ENCODE assay signal across 15 cellular contexts in the genomic region with DNA sequence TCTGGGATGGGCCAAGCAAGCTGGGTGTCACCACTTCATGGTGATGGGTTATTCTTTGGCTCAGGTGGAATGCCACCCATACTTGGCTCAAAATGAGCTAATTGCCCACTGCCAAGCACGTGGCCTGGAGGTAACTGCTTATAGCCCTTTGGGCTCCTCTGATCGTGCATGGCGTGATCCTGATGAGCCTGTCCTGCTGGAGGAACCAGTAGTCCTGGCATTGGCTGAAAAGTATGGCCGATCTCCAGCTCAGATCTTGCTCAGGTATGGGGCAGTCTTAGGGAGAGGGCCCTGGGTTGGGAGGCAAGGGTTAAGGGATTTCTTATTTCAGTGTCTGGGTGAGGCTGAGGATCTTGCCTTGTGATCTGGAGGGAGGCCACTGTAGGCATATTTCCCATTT.
"Had no signal": no experiment of that assay in that cellular context is flagged by ENCODE, and none has a peak within 500 bp of the region (broad histone marks: within the 10 kb centered on the region; RNA-seq: fewer than 3 reads in every experiment).

No MANE protein-coding gene starts in this region.

- H3K4me3 ChIP-seq: esophagus squamous epithelium, heart left ventricle, lung, psoas muscle, transverse colon had no signal

- ATAC-seq: heart left ventricle; left colon; naive thymus-derived CD8-positive, alpha-beta T cell; psoas muscle had no signal

- DNase-seq: activated naive CD4-positive, alpha-beta T cell treated with anti-CD3 and anti-CD28 coated beads, Interleukin-2, amount 10 ng/mL, durations not matched to agents 7 days and 5 days; dermis blood vessel endothelial cell; esophagus squamous epithelium; foreskin fibroblast; heart left ventricle; left colon; naive thymus-derived CD8-positive, alpha-beta T cell; occipital lobe; psoas muscle; stimulated activated CD4-positive, alpha-beta T cell treated with anti-CD3 and anti-CD28 coated beads, Interleukin-12 subunit alpha, Interleukin-12 subunit beta, amount 100 ng/mL, for 4 hours; stimulated activated naive CD4-positive, alpha-beta T cell; substantia nigra; transverse colon had no signal

- H3K27me3 ChIP-seq: esophagus squamous epithelium, heart left ventricle, transverse colon had no signal

- H3K27ac Mint-ChIP-seq: activated naive CD4-positive, alpha-beta T cell treated with anti-CD3 and anti-CD28 coated beads, Interleukin-2, amount 10 ng/mL, durations not matched to agents 7 days and 5 days; activated T-helper 17 cell treated with anti-CD3 and anti-CD28 coated beads, Interleukin-2, amount 50 U/mL, for 72 hours had no signal

- H3K9me3 Mint-ChIP-seq: activated naive CD4-positive, alpha-beta T cell treated with anti-CD3 and anti-CD28 coated beads, Interleukin-2, amount 10 ng/mL, durations not matched to agents 7 days and 5 days; activated T-helper 17 cell treated with anti-CD3 and anti-CD28 coated beads, Interleukin-2, amount 50 U/mL, for 72 hours; naive thymus-derived CD8-positive, alpha-beta T cell had no signal

- H3K27ac ChIP-seq: heart left ventricle, psoas muscle, transverse colon had no signal

- H3K4me3 Mint-ChIP-seq: activated naive CD4-positive, alpha-beta T cell treated with anti-CD3 and anti-CD28 coated beads, Interleukin-2, amount 10 ng/mL, durations not matched to agents 7 days and 5 days; activated T-helper 17 cell treated with anti-CD3 and anti-CD28 coated beads, Interleukin-2, amount 50 U/mL, for 72 hours; naive thymus-derived CD8-positive, alpha-beta T cell had no signal

- H3K9me3 ChIP-seq: esophagus squamous epithelium, heart left ventricle, psoas muscle, transverse colon had no signal

- H3K4me1 Mint-ChIP-seq: activated naive CD4-positive, alpha-beta T cell treated with anti-CD3 and anti-CD28 coated beads, Interleukin-2, amount 10 ng/mL, durations not matched to agents 7 days and 5 days; naive thymus-derived CD8-positive, alpha-beta T cell had no signal

- H3K4me1 ChIP-seq: psoas muscle had no signal

- H3K27me3 Mint-ChIP-seq: activated naive CD4-positive, alpha-beta T cell treated with anti-CD3 and anti-CD28 coated beads, Interleukin-2, amount 10 ng/mL, durations not matched to agents 7 days and 5 days; activated T-helper 17 cell treated with anti-CD3 and anti-CD28 coated beads, Interleukin-2, amount 50 U/mL, for 72 hours; naive thymus-derived CD8-positive, alpha-beta T cell had no signal
